Comparison of ENCODE assay signal across 22 cellular contexts in the genomic region with DNA sequence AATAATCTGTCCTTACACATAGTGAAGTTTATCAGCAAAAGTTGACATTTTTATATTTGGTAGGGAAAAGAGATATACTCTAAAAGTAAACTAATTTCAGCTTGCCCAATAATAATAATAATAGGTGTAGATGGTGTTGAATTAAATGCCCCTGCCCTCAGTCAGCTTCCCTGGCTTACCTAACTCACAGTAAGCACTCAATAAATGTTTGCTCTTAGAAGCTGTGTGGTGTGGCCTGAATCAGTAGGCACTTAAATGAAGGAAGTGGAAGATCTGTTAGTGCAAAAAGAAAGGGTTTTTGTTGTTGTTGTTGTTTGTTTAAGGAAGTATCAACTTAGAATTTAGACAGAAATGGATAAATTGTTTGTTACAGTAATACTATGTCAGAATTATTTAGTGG. TPM values are rescaled to one million over a fixed set of nuclear protein-coding genes. Genes with fewer than 3 reads are reported as not detected.
A peak's percentile ranks its signal among the peaks of the same experiment; 100 is the strongest.
DNase-seq lines count a peak whose midpoint lies in the region; ATAC-seq, FAIRE-seq and TF ChIP-seq lines count a peak whose summit lies in the region.
"Had no signal": no experiment of that assay in that cellular context is flagged by ENCODE, and none has a peak within 500 bp of the region (broad histone marks: within the 10 kb centered on the region; RNA-seq: fewer than 3 reads in every experiment).

No MANE protein-coding gene starts in this region.

- H3K4me3 ChIP-seq in left lung = no peak overlapping the region
- H3K4me3 ChIP-seq: GM23338, HAP-1, Peyer's patch had no signal

- peaks cover 5% of the 10 kb centered on the region for H3K4me1 Mint-ChIP-seq in WTC11
- H3K4me1 Mint-ChIP-seq in activated T-helper 2 cell treated with anti-CD3 and anti-CD28 coated beads, Interferon-gamma antibody, Interleukin-2, Interleukin-4, amounts not matched to agents 10 μg/mL and 5 μg/mL and 100 μg/mL, durations not matched to agents 14 hours and 24 hours and 36 hours (ENCODE audit: low read depth) = peaks cover 7% of the 10 kb centered on the region
- peaks cover 2% of the 10 kb centered on the region for H3K4me1 Mint-ChIP-seq in progenitor cell of endocrine pancreas (ENCODE audit: low read depth)

- H3K4me3 Mint-ChIP-seq in WTC11 = no peak overlapping the region
- H3K4me3 Mint-ChIP-seq in activated T-helper 2 cell treated with anti-CD3 and anti-CD28 coated beads, Interferon-gamma antibody, Interleukin-2, Interleukin-4, amounts not matched to agents 10 μg/mL and 5 μg/mL and 100 μg/mL, durations not matched to agents 14 hours and 24 hours and 36 hours (ENCODE audit: low read depth) = no peak overlapping the region
- H3K4me3 Mint-ChIP-seq in progenitor cell of endocrine pancreas (ENCODE audit: low read depth) = no peak overlapping the region
- H3K4me3 Mint-ChIP-seq: GM23338, HFFc6, IgD-negative memory B cell had no signal

- H3K27ac Mint-ChIP-seq in WTC11 (peak overlapping the region; percentile 14; the same call in 1 of the 2 replicates), progenitor cell of endocrine pancreas (no peak overlapping the region)
- no peak overlapping the region for H3K27ac Mint-ChIP-seq in activated T-helper 2 cell treated with anti-CD3 and anti-CD28 coated beads, Interferon-gamma antibody, Interleukin-2, Interleukin-4, amounts not matched to agents 10 μg/mL and 5 μg/mL and 100 μg/mL, durations not matched to agents 14 hours and 24 hours and 36 hours
- H3K27ac Mint-ChIP-seq: GM23338, HFFc6 had no signal

- H3K9me3 Mint-ChIP-seq in WTC11 (no peaks in the 10 kb centered on the region), progenitor cell of endocrine pancreas (ENCODE audit: low read depth) (no peaks in the 10 kb centered on the region)
- no peaks in the 10 kb centered on the region for H3K9me3 Mint-ChIP-seq in activated T-helper 2 cell treated with anti-CD3 and anti-CD28 coated beads, Interferon-gamma antibody, Interleukin-2, Interleukin-4, amounts not matched to agents 10 μg/mL and 5 μg/mL and 100 μg/mL, durations not matched to agents 14 hours and 24 hours and 36 hours
- H3K9me3 Mint-ChIP-seq: CD8-positive, alpha-beta memory T cell; GM23338; HFFc6; IgD-negative memory B cell had no signal

- ATAC-seq in WTC11 = no peak
- peak; percentile 43 for ATAC-seq in left lung
- ATAC-seq: GM23338 had no signal

- no peaks in the 10 kb centered on the region for H3K27me3 ChIP-seq in left lung
- H3K27me3 ChIP-seq: Peyer's patch had no signal

- H3K27ac ChIP-seq in left lung = no peak overlapping the region
- H3K27ac ChIP-seq: KMS-11, Peyer's patch had no signal

- H3K36me3 Mint-ChIP-seq in WTC11 (no peaks in the 10 kb centered on the region), progenitor cell of endocrine pancreas (ENCODE audit: insufficient read depth) (peaks cover 2% of the 10 kb centered on the region)
- peaks cover 3% of the 10 kb centered on the region for H3K36me3 Mint-ChIP-seq in activated T-helper 2 cell treated with anti-CD3 and anti-CD28 coated beads, Interferon-gamma antibody, Interleukin-2, Interleukin-4, amounts not matched to agents 10 μg/mL and 5 μg/mL and 100 μg/mL, durations not matched to agents 14 hours and 24 hours and 36 hours (ENCODE audit: low read depth)

- no peak for DNase-seq in H54 (ENCODE audit: insufficient read length, low spot score)
- no peak for DNase-seq in WTC11 (ENCODE audit: low spot score)
- DNase-seq in left lung = no peak
- DNase-seq in activated naive CD4-positive, alpha-beta T cell (lab: John Stamatoyannopoulos, UW) = no peak
- DNase-seq in activated T-helper 2 cell treated with anti-CD3 and anti-CD28 coated beads, Interferon-gamma antibody, Interleukin-2, Interleukin-4, amounts not matched to agents 10 μg/mL and 5 μg/mL and 100 μg/mL, durations not matched to agents 14 hours and 24 hours and 36 hours (ENCODE audit: low spot score) = no peak
- no peak for DNase-seq in epidermal melanocyte (ENCODE audit: insufficient read length, low spot score)
- no peak for DNase-seq in progenitor cell of endocrine pancreas (ENCODE audit: low spot score, unreplicated experiment)
- DNase-seq: C1 segment of cervical spinal cord; CD8-positive, alpha-beta memory T cell; DMS79 treated with DMSO at 0.1 percent for 48 hours; HFFc6; MM.1S; NCI-H2029; NCI-H2227 treated with DMSO at 0.1 percent for 48 hours; NCI-H510A; NCI-H69; Peyer's patch; SHP77 treated with DMSO at 0.1 percent for 48 hours had no signal

- POLR2A ChIA-PET in WTC11 (lab: Charles Lee) = no interaction called here

- H3K9me3 ChIP-seq in left lung = no peaks in the 10 kb centered on the region
- H3K9me3 ChIP-seq: HAP-1, Peyer's patch had no signal

- CTCF ChIA-PET in WTC11 (lab: Charles Lee) = no interaction called here

- TF ChIP-seq CTCF in WTC11 (IDR thresholded peaks at IDR 0.05) (no peak), left lung (IDR thresholded peaks at IDR 0.05) (no peak), progenitor cell of endocrine pancreas (IDR thresholded peaks at IDR 0.05; ENCODE audit: unreplicated experiment) (no peak)

- intact Hi-C loops in left lung (cut with DNase I) = no loop called here
- intact Hi-C loops in activated T-helper 2 cell treated with anti-CD3 and anti-CD28 coated beads, Interferon-gamma antibody, Interleukin-2, Interleukin-4, amounts not matched to agents 10 μg/mL and 5 μg/mL and 100 μg/mL, durations not matched to agents 14 hours and 24 hours and 36 hours (cut with micrococcal nuclease) = no loop called here

- H3K27me3 Mint-ChIP-seq in WTC11 (ENCODE audit: low read depth) (no peaks in the 10 kb centered on the region), progenitor cell of endocrine pancreas (no peaks in the 10 kb centered on the region)
- no peaks in the 10 kb centered on the region for H3K27me3 Mint-ChIP-seq in activated T-helper 2 cell treated with anti-CD3 and anti-CD28 coated beads, Interferon-gamma antibody, Interleukin-2, Interleukin-4, amounts not matched to agents 10 μg/mL and 5 μg/mL and 100 μg/mL, durations not matched to agents 14 hours and 24 hours and 36 hours (ENCODE audit: low read depth)
- H3K27me3 Mint-ChIP-seq: CD8-positive, alpha-beta memory T cell; IgD-negative memory B cell had no signal

- peaks cover 0 to 39% of the 10 kb centered on the region in 2 donors for H3K4me1 ChIP-seq in left lung
- H3K4me1 ChIP-seq: HAP-1 had no signal

- no peaks in the 10 kb centered on the region for H3K36me3 ChIP-seq in left lung
- H3K36me3 ChIP-seq: HAP-1, Peyer's patch had no signal

- TF ChIP-seq POLR2A in H54 (IDR thresholded peaks at IDR 0.05; ENCODE audit: low read depth, low read length) = no peak

- FAIRE-seq in H54 (lab: Jason Lieb, UNC) = peak; percentile 41

TF ChIP-seq in WTC11, 78 proteins besides CTCF, POLR2A, EP300 and RAD21 (continues in another document):
- TF ChIP-seq EMX1 (CRISPR knock-in tag; IDR thresholded peaks at IDR 0.05) = no peak
- TF ChIP-seq ZNF317 (CRISPR knock-in tag; IDR thresholded peaks at IDR 0.05; ENCODE audit: borderline replicate concordance, low read depth) = no peak
- no peak for TF ChIP-seq NR1H2 (CRISPR knock-in tag; IDR thresholded peaks at IDR 0.05)
- TF ChIP-seq SOX15 (CRISPR knock-in tag; IDR thresholded peaks at IDR 0.05) = no peak
- no peak for TF ChIP-seq ZNF423 (CRISPR knock-in tag; IDR thresholded peaks at IDR 0.05)
- TF ChIP-seq, protein P1, sequence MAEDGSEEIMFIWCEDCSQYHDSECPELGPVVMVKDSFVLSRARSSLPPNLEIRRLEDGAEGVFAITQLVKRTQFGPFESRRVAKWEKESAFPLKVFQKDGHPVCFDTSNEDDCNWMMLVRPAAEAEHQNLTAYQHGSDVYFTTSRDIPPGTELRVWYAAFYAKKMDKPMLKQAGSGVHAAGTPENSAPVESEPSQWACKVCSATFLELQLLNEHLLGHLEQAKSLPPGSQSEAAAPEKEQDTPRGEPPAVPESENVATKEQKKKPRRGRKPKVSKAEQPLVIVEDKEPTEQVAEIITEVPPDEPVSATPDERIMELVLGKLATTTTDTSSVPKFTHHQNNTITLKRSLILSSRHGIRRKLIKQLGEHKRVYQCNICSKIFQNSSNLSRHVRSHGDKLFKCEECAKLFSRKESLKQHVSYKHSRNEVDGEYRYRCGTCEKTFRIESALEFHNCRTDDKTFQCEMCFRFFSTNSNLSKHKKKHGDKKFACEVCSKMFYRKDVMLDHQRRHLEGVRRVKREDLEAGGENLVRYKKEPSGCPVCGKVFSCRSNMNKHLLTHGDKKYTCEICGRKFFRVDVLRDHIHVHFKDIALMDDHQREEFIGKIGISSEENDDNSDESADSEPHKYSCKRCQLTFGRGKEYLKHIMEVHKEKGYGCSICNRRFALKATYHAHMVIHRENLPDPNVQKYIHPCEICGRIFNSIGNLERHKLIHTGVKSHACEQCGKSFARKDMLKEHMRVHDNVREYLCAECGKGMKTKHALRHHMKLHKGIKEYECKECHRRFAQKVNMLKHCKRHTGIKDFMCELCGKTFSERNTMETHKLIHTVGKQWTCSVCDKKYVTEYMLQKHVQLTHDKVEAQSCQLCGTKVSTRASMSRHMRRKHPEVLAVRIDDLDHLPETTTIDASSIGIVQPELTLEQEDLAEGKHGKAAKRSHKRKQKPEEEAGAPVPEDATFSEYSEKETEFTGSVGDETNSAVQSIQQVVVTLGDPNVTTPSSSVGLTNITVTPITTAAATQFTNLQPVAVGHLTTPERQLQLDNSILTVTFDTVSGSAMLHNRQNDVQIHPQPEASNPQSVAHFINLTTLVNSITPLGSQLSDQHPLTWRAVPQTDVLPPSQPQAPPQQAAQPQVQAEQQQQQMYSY (CRISPR knock-in tag; IDR thresholded peaks at IDR 0.05) = no peak
- no peak for TF ChIP-seq ZNF121 (CRISPR knock-in tag; IDR thresholded peaks at IDR 0.05)
- no peak for TF ChIP-seq GRHL2 (CRISPR knock-in tag; IDR thresholded peaks at IDR 0.05; ENCODE audit: insufficient replicate concordance, severe bottlenecking)
- TF ChIP-seq, protein P2, sequence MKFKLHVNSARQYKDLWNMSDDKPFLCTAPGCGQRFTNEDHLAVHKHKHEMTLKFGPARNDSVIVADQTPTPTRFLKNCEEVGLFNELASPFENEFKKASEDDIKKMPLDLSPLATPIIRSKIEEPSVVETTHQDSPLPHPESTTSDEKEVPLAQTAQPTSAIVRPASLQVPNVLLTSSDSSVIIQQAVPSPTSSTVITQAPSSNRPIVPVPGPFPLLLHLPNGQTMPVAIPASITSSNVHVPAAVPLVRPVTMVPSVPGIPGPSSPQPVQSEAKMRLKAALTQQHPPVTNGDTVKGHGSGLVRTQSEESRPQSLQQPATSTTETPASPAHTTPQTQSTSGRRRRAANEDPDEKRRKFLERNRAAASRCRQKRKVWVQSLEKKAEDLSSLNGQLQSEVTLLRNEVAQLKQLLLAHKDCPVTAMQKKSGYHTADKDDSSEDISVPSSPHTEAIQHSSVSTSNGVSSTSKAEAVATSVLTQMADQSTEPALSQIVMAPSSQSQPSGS (CRISPR knock-in tag; IDR thresholded peaks at IDR 0.05; ENCODE audit: borderline replicate concordance, low read depth) = no peak
- TF ChIP-seq TEAD1 (CRISPR knock-in tag; IDR thresholded peaks at IDR 0.05) = no peak

RNA-seq across cellular contexts. Expression of a gene that starts 36.2 kb away (rescaled TPM):
- total RNA-seq in WTC11 (2021) (89.9 to 94.7 TPM (median 92.6 TPM) in 3 replicates), left lung (10 to 100 TPM; 77.5 to 79.3 TPM), progenitor cell of endocrine pancreas (75.7 and 79.1 TPM in 2 replicates)
- total RNA-seq in activated T-helper 2 cell treated with anti-CD3 and anti-CD28 coated beads, Interferon-gamma antibody, Interleukin-2, Interleukin-4, amounts not matched to agents 10 μg/mL and 5 μg/mL and 100 μg/mL, durations not matched to agents 14 hours and 24 hours and 36 hours = 43.0 and 45.2 TPM in 2 replicates
